In genomic region chr2:134988994-134989605, GRCh38 we compare ENCODE assay signal across 10 cellular contexts. TPM values are rescaled to one million over a fixed set of nuclear protein-coding genes. Genes with fewer than 3 reads are reported as not detected.
DNase-seq lines count a peak whose midpoint lies in the region; ATAC-seq, FAIRE-seq and TF ChIP-seq lines count a peak whose summit lies in the region.
"Had no signal": no experiment of that assay in that cellular context is flagged by ENCODE, and none has a peak within 500 bp of the region (broad histone marks: within the 10 kb centered on the region; RNA-seq: fewer than 3 reads in every experiment).

No MANE protein-coding gene starts in this region.

- RAD21 ChIA-PET in HCT116 (lab: Charles Lee; ENCODE audit: low non-redundant PET in 1 of 2, low total read pairs in 2 of 2, uncharacterized antibody in 2 of 2, unreplicated experiment in 2 of 2) = interaction anchor here (0.5 to 1.1 kb wide), 5 partner anchors 150 to 1396 kb away, joined by 3 to 7 read pairs (median 4); no protein-coding TSS in a partner anchor

- H3K27ac Mint-ChIP-seq in activated CD4-positive, alpha-beta T cell treated with anti-CD3 and anti-CD28 coated beads, Interleukin-2, amount 10 ng/mL, durations not matched to agents 24 days and 14 days = no peak overlapping the region
- H3K27ac Mint-ChIP-seq: dendritic cell treated with granulocyte-macrophage colony-stimulating factor and Interleukin-4, amounts not matched to agents 40 ng/mL and 50 ng/mL, for 4 days; stimulated activated naive B cell treated with anti-CD40 and anti-IgM and Interleukin-4, amounts not matched to agents 10 μg/mL and 1 μg/mL and 100 μg/mL, for 72 hours had no signal

- H3K27ac ChIP-seq in HCT116 (ENCODE audit: low read depth, low read length) = no peak overlapping the region
- no peak overlapping the region for H3K27ac ChIP-seq in PC-3 (ENCODE audit: low read length)
- no peak overlapping the region for H3K27ac ChIP-seq in small intestine (ENCODE audit: low read depth in 1 of 2, low read length in 1 of 2)
- no peak overlapping the region for H3K27ac ChIP-seq in esophagus squamous epithelium

- no peaks in the 10 kb centered on the region for H3K4me1 ChIP-seq in HCT116 (ENCODE audit: control insufficient read depth in 1 of 2, insufficient read depth in 2 of 2, low read length in 2 of 2)
- H3K4me1 ChIP-seq in PC-3 (ENCODE audit: insufficient read depth, low read length) = no peaks in the 10 kb centered on the region
- no peaks in the 10 kb centered on the region for H3K4me1 ChIP-seq in small intestine (ENCODE audit: control insufficient read depth in 2 of 2, insufficient read depth in 1 of 2, low read depth in 1 of 2, low read length in 1 of 2)
- H3K4me1 ChIP-seq in esophagus squamous epithelium = no peaks in the 10 kb centered on the region

- TF ChIP-seq CTCF in HCT116 (IDR thresholded peaks at IDR 0.05 in 2 of 3, conservative IDR thresholded peaks at IDR 0.05 in 1 of 3; ENCODE audit: borderline replicate concordance in 1 of 3, insufficient read depth in 1 of 3, low read depth in 2 of 3, low read length in 2 of 3) = peak; percentile 31 to 65 (median 45); a peak in 4 of 6 replicates
- peak; percentile 79 for TF ChIP-seq CTCF in PC-3 (conservative IDR thresholded peaks at IDR 0.05; ENCODE audit: low read depth, low read length)
- TF ChIP-seq CTCF in fibroblast of mammary gland (conservative IDR thresholded peaks at IDR 0.05; ENCODE audit: control insufficient read depth, insufficient read depth, low read depth, low read length) = peak; percentile 40
- peak in 3 of 6 experiments; percentile 14 to 39 (median 33) for TF ChIP-seq CTCF in esophagus squamous epithelium (IDR thresholded peaks at IDR 0.05)

- H3K4me3 ChIP-seq in HCT116 (replicated peaks in 1 of 2; ENCODE audit: low read depth in 1 of 2, low read length in 2 of 2) (no peak overlapping the region), PC-3 (ENCODE audit: low read length) (no peak overlapping the region), fibroblast of mammary gland (ENCODE audit: control insufficient read depth, low read depth, low read length) (no peak overlapping the region), small intestine (ENCODE audit: low read depth in 1 of 2, low read length in 2 of 2) (no peak overlapping the region), esophagus squamous epithelium (no peak overlapping the region)

- peak; percentile 71 for TF ChIP-seq RAD21 in HCT116 (IDR thresholded peaks at IDR 0.05; ENCODE audit: low read depth)

- no peaks in the 10 kb centered on the region for H3K36me3 ChIP-seq in HCT116 (ENCODE audit: control insufficient read depth in 1 of 2, insufficient read depth in 2 of 2, low read length in 2 of 2)
- no peaks in the 10 kb centered on the region for H3K36me3 ChIP-seq in PC-3 (ENCODE audit: low read depth, low read length)
- no peaks in the 10 kb centered on the region for H3K36me3 ChIP-seq in small intestine (ENCODE audit: control insufficient read depth in 2 of 2, insufficient read depth in 2 of 2, low read length in 2 of 2)
- no peaks in the 10 kb centered on the region for H3K36me3 ChIP-seq in esophagus squamous epithelium

- H3F3A ChIP-seq in PC-3 (ENCODE audit: low read length, unreplicated experiment) = no peaks in the 10 kb centered on the region

- peaks cover 21% of the 10 kb centered on the region; the same call in 1 of the 2 replicates for H3K27me3 ChIP-seq in HCT116 (ENCODE audit: insufficient read depth, low read length)
- H3K27me3 ChIP-seq in PC-3 (ENCODE audit: low read length) = peaks cover 35% of the 10 kb centered on the region
- no peaks in the 10 kb centered on the region for H3K27me3 ChIP-seq in small intestine (ENCODE audit: control insufficient read depth in 2 of 2, insufficient read depth in 2 of 2, low read length in 2 of 2)
- H3K27me3 ChIP-seq in esophagus squamous epithelium = no peaks in the 10 kb centered on the region

- H3K9me3 ChIP-seq in HCT116 (ENCODE audit: control insufficient read depth in 1 of 2, insufficient read depth in 1 of 2, low read depth in 1 of 2, low read length in 2 of 2) = no peaks in the 10 kb centered on the region
- no peaks in the 10 kb centered on the region for H3K9me3 ChIP-seq in PC-3 (ENCODE audit: low read length)
- H3K9me3 ChIP-seq in small intestine (ENCODE audit: control insufficient read depth, low read depth) = no peaks in the 10 kb centered on the region
- no peaks in the 10 kb centered on the region for H3K9me3 ChIP-seq in esophagus squamous epithelium

- 21 to 26% (median 25%) methylated on average over 3 of the region's 3 CpGs for WGBS in small intestine, 3 donors
- WGBS in esophagus squamous epithelium, 2 donors = 16 to 26% methylated on average over 3 of the region's 3 CpGs

- POLR2A ChIA-PET in HCT116 (lab: Charles Lee) (interaction anchor here (0.6 kb wide), 1 partner anchor 43 kb away, joined by 3 read pairs; no protein-coding TSS in a partner anchor), PC-3 (lab: Charles Lee; ENCODE audit: unreplicated experiment) (interaction anchor here (0.5 to 0.9 kb wide), 3 partner anchors 17 to 752 kb away, joined by 3 read pairs; partner anchors contain the start of gene UBXN4)

- no peak for FAIRE-seq in small intestine (lab: Jason Lieb, UNC)

- BruUV-seq in HCT116 (replicated peaks; lab: Mats Ljungman, UMichigan) (no TSS peak), PC-3 (replicated peaks; lab: Mats Ljungman, UMichigan) (no TSS peak)

- ATAC-seq in HCT116 = peak; percentile 85
- ATAC-seq in PC-3 = peak; percentile 74
- ATAC-seq in GM18909 (IDR thresholded peaks at IDR 0.05; ENCODE audit: poor library complexity, unreplicated experiment) = no peak

- CTCF ChIA-PET in HCT116 (lab: Charles Lee) = interaction anchor here (0.6 to 1.6 kb wide), 36 partner anchors 9 to 1396 kb away, joined by 3 to 33 read pairs (median 4); partner anchors contain the start of gene MCM6
- CTCF ChIA-PET in PC-3 (lab: Charles Lee) = interaction anchor here (0.6 to 1.8 kb wide), 10 partner anchors 15 to 1395 kb away, joined by 3 to 19 read pairs (median 4); no protein-coding TSS in a partner anchor

- TF ChIP-seq POLR2A in HCT116 (IDR thresholded peaks at IDR 0.05; ENCODE audit: borderline replicate concordance, extremely low read depth, insufficient read depth, insufficient read length) (no peak), esophagus squamous epithelium (IDR thresholded peaks at IDR 0.05) (no peak)

- DNase-seq in Ammon's horn (ENCODE audit: low spot score) (peak; percentile 18), HCT116 (ENCODE audit: low read depth, low spot score) (peak; percentile 18), PC-3 (peak; percentile 58), fibroblast of mammary gland (ENCODE audit: low read depth) (peak; percentile 47), small intestine (peak; percentile 31), esophagus squamous epithelium (lab: John Stamatoyannopoulos, UW) (no peak)
- DNase-seq in activated CD4-positive, alpha-beta T cell treated with anti-CD3 and anti-CD28 coated beads, Interleukin-2, amount 10 ng/mL, durations not matched to agents 24 days and 14 days = no peak
- DNase-seq: stimulated activated naive B cell treated with anti-CD40 and anti-IgM and Interleukin-4, amounts not matched to agents 10 μg/mL and 1 μg/mL and 100 μg/mL, for 72 hours had no signal

- no peak overlapping the region for H3K4me3 Mint-ChIP-seq in activated CD4-positive, alpha-beta T cell treated with anti-CD3 and anti-CD28 coated beads, Interleukin-2, amount 10 ng/mL, durations not matched to agents 24 days and 14 days
- H3K4me3 Mint-ChIP-seq: dendritic cell treated with granulocyte-macrophage colony-stimulating factor and Interleukin-4, amounts not matched to agents 40 ng/mL and 50 ng/mL, for 4 days; stimulated activated naive B cell treated with anti-CD40 and anti-IgM and Interleukin-4, amounts not matched to agents 10 μg/mL and 1 μg/mL and 100 μg/mL, for 72 hours had no signal

- H3K27me3 Mint-ChIP-seq in activated CD4-positive, alpha-beta T cell treated with anti-CD3 and anti-CD28 coated beads, Interleukin-2, amount 10 ng/mL, durations not matched to agents 24 days and 14 days = peaks cover 23% of the 10 kb centered on the region
- H3K27me3 Mint-ChIP-seq: dendritic cell treated with granulocyte-macrophage colony-stimulating factor and Interleukin-4, amounts not matched to agents 40 ng/mL and 50 ng/mL, for 4 days had no signal

- intact Hi-C loops in HCT116 (cut with micrococcal nuclease) (loop anchor here (1.0 to 5.0 kb wide), 2 partner anchors 721 to 918 kb away; no protein-coding TSS in a partner anchor), PC-3 (cut with micrococcal nuclease) (loop anchor here (1.0 kb wide), 2 partner anchors 721 to 808 kb away; no protein-coding TSS in a partner anchor), esophagus squamous epithelium (cut with DNase I) (no loop called here)
- intact Hi-C loops in activated CD4-positive, alpha-beta T cell treated with anti-CD3 and anti-CD28 coated beads, Interleukin-2, amount 10 ng/mL, durations not matched to agents 24 days and 14 days (cut with micrococcal nuclease) = no loop called here

- H3K4me2 ChIP-seq in HCT116 (ENCODE audit: low read length) (no peak overlapping the region), PC-3 (ENCODE audit: low read length) (no peak overlapping the region)

- H4K20me1 ChIP-seq in HCT116 (ENCODE audit: insufficient read depth) (no peaks in the 10 kb centered on the region), PC-3 (ENCODE audit: low read length) (no peaks in the 10 kb centered on the region)

- no peak overlapping the region for H3K9ac ChIP-seq in HCT116 (ENCODE audit: low read length)
- no peak overlapping the region for H3K9ac ChIP-seq in PC-3 (ENCODE audit: low read length)

- H3K79me2 ChIP-seq in HCT116 (ENCODE audit: insufficient read depth, low read length) (no peaks in the 10 kb centered on the region), PC-3 (ENCODE audit: low read length) (no peaks in the 10 kb centered on the region)

- H2AFZ ChIP-seq in HCT116 (ENCODE audit: low read depth, low read length, poor library complexity, severe bottlenecking) (peak overlapping the region; percentile 34), PC-3 (ENCODE audit: low read length) (no peak overlapping the region)

- peaks cover 20% of the 10 kb centered on the region for H3K9me3 Mint-ChIP-seq in activated CD4-positive, alpha-beta T cell treated with anti-CD3 and anti-CD28 coated beads, Interleukin-2, amount 10 ng/mL, durations not matched to agents 24 days and 14 days
- H3K9me3 Mint-ChIP-seq: dendritic cell treated with granulocyte-macrophage colony-stimulating factor and Interleukin-4, amounts not matched to agents 40 ng/mL and 50 ng/mL, for 4 days had no signal

- H3K9me2 ChIP-seq in HCT116 (ENCODE audit: insufficient read depth) (no peaks in the 10 kb centered on the region), PC-3 (replicated peaks; ENCODE audit: low read length) (no peaks in the 10 kb centered on the region)

- H3K36me3 Mint-ChIP-seq in activated CD4-positive, alpha-beta T cell treated with anti-CD3 and anti-CD28 coated beads, Interleukin-2, amount 10 ng/mL, durations not matched to agents 24 days and 14 days (ENCODE audit: low read depth) = peaks cover under 1% of the 10 kb centered on the region
- H3K36me3 Mint-ChIP-seq: stimulated activated naive B cell treated with anti-CD40 and anti-IgM and Interleukin-4, amounts not matched to agents 10 μg/mL and 1 μg/mL and 100 μg/mL, for 72 hours had no signal

- H3K4me1 Mint-ChIP-seq in activated CD4-positive, alpha-beta T cell treated with anti-CD3 and anti-CD28 coated beads, Interleukin-2, amount 10 ng/mL, durations not matched to agents 24 days and 14 days = no peaks in the 10 kb centered on the region
- H3K4me1 Mint-ChIP-seq: stimulated activated naive B cell treated with anti-CD40 and anti-IgM and Interleukin-4, amounts not matched to agents 10 μg/mL and 1 μg/mL and 100 μg/mL, for 72 hours had no signal

RNA-seq across cellular contexts. Expression of gene MAP3K19, which starts 58.1 kb away (rescaled TPM):
- total RNA-seq in HCT116 (2021; ENCODE audit: unreplicated experiment) (not detected), PC-3 (2014; rRNA removed) (not detected in 2 replicates), esophagus squamous epithelium (not detected)
- polyA plus RNA-seq in HCT116 (2012) = 0.01 TPM in 1 of 2 replicates, not detected in the other
- not detected for polyA plus RNA-seq in small intestine
- not detected in 2 replicates for total RNA-seq in activated CD4-positive, alpha-beta T cell treated with anti-CD3 and anti-CD28 coated beads, Interleukin-2, amount 10 ng/mL, durations not matched to agents 24 days and 14 days

Comparison
In these comparisons a context has a peak if more than half of its experiments do, and no peak if none do; other contexts are left out.
1. DNase-seq: peak in Ammon's horn (single experiment), HCT116 (single experiment), PC-3 (single experiment), fibroblast of mammary gland (single experiment) and small intestine (single experiment); none in activated CD4-positive, alpha-beta T cell treated with anti-CD3 and anti-CD28 coated beads, Interleukin-2, amount 10 ng/mL, durations not matched to agents 24 days and 14 days (single experiment) and esophagus squamous epithelium (single experiment).
2. intact Hi-C loops: an anchor here in HCT116 (1.0 to 5.0 kb wide) and PC-3 (1.0 kb wide); none called in activated CD4-positive, alpha-beta T cell treated with anti-CD3 and anti-CD28 coated beads, Interleukin-2, amount 10 ng/mL, durations not matched to agents 24 days and 14 days and esophagus squamous epithelium.